ENCODE assay signal across 1 cellular context in the genomic region with DNA sequence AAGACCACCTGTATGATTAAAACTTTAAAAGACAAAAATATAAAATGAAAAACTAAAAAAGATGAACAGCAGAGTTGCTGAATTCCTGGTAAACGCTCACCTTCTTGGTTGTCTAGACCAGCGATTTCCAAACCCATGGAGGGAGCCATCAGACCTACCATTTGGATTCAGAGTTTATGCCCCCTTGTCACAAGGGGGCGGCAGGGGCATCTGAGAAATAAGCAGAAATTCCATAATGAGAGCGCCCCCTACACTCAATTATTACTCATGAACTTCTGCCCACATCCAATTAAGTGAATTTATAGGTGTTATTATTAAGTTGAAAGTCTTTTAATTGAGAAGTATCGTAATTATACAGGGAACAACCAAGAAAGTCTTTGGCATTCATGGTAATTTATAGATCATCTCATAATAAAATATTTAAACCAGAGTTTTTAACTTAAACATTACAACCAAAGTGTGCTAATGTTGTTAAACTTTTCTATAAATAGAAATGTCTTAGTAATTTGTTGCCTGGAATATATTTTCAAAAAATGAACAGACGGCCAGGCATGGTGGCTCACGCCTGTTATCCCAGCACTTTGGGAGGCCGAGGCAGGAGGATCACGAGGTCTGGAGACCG.
TF ChIP-seq lines count a peak whose summit lies in the region.

No MANE protein-coding gene starts in this region.

TF ChIP-seq in HCT116, 20 proteins besides CTCF, POLR2A, EP300 and RAD21 (continued from another document):
- TF ChIP-seq, protein P1, sequence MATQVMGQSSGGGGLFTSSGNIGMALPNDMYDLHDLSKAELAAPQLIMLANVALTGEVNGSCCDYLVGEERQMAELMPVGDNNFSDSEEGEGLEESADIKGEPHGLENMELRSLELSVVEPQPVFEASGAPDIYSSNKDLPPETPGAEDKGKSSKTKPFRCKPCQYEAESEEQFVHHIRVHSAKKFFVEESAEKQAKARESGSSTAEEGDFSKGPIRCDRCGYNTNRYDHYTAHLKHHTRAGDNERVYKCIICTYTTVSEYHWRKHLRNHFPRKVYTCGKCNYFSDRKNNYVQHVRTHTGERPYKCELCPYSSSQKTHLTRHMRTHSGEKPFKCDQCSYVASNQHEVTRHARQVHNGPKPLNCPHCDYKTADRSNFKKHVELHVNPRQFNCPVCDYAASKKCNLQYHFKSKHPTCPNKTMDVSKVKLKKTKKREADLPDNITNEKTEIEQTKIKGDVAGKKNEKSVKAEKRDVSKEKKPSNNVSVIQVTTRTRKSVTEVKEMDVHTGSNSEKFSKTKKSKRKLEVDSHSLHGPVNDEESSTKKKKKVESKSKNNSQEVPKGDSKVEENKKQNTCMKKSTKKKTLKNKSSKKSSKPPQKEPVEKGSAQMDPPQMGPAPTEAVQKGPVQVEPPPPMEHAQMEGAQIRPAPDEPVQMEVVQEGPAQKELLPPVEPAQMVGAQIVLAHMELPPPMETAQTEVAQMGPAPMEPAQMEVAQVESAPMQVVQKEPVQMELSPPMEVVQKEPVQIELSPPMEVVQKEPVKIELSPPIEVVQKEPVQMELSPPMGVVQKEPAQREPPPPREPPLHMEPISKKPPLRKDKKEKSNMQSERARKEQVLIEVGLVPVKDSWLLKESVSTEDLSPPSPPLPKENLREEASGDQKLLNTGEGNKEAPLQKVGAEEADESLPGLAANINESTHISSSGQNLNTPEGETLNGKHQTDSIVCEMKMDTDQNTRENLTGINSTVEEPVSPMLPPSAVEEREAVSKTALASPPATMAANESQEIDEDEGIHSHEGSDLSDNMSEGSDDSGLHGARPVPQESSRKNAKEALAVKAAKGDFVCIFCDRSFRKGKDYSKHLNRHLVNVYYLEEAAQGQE (IDR thresholded peaks at IDR 0.05; ENCODE audit: low read depth) = no peak
- peak; percentile 56; the same call in 1 of the 2 replicates for TF ChIP-seq CBX3 (IDR thresholded peaks at IDR 0.05; ENCODE audit: low read depth)
- TF ChIP-seq YY1 (IDR thresholded peaks at IDR 0.05; ENCODE audit: extremely low read depth, insufficient replicate concordance, low read depth, low read length) = peak; percentile 41
- no peak for TF ChIP-seq ZNF274 (IDR thresholded peaks at IDR 0.05; ENCODE audit: low read depth, low read length)
- TF ChIP-seq EZH2phosphoT487 (IDR thresholded peaks at IDR 0.05; ENCODE audit: borderline replicate concordance) = no peak
